11 cellular contexts compared by ENCODE assay signal in genomic region chr17:47066095-47066494, GRCh38.
DNase-seq lines count a peak whose midpoint lies in the region; TF ChIP-seq lines count a peak whose summit lies in the region.
"Had no signal": no experiment of that assay in that cellular context is flagged by ENCODE, and none has a peak within 500 bp of the region (broad histone marks: within the 10 kb centered on the region; RNA-seq: fewer than 3 reads in every experiment).

No MANE protein-coding gene starts in this region.

- no peaks in the 10 kb centered on the region for H4K20me1 ChIP-seq in BLaER1 treated with 17β-estradiol and CSF1 and Interleukin-3, amounts not matched to agents 10 nM and 100 nM

- no peak for TF ChIP-seq CTCF in HFFc6 (IDR thresholded peaks at IDR 0.05)

- H3K27me3 Mint-ChIP-seq in HFFc6 (ENCODE audit: insufficient read depth) = no peaks in the 10 kb centered on the region

- peaks cover 10 to 29% (median 16%) of the 10 kb centered on the region in 10 experiments for H3K4me1 ChIP-seq in BLaER1 treated with 17β-estradiol and CSF1 and Interleukin-3, amounts not matched to agents 10 nM and 100 nM
- peaks cover 10% of the 10 kb centered on the region for H3K4me1 ChIP-seq in adipocyte (ENCODE audit: control insufficient read depth, insufficient read depth, low read length)

- peaks cover 32% of the 10 kb centered on the region for H3K36me3 Mint-ChIP-seq in HFFc6 (ENCODE audit: low read depth)

- H3K4me3 Mint-ChIP-seq in HFFc6 = peak overlapping the region; percentile 98

- H3K36me3 ChIP-seq in BLaER1 treated with 17β-estradiol and CSF1 and Interleukin-3, amounts not matched to agents 10 nM and 100 nM = peaks cover 13 to 22% (median 18%) of the 10 kb centered on the region in 11 experiments
- H3K36me3 ChIP-seq in adipocyte (ENCODE audit: control insufficient read depth, insufficient read depth, low read length, severe bottlenecking) = peaks cover 9% of the 10 kb centered on the region

- peak overlapping the region in 7 of 11 experiments; percentile 72 to 87 (median 83); a peak in 11 of 22 replicates for H3K4me2 ChIP-seq in BLaER1 treated with 17β-estradiol and CSF1 and Interleukin-3, amounts not matched to agents 10 nM and 100 nM

- H3K4me1 Mint-ChIP-seq in HFFc6 (ENCODE audit: low read depth) = peaks cover 42% of the 10 kb centered on the region

- peaks cover 14 to 20% (median 17%) of the 10 kb centered on the region in 11 experiments for H3K9me3 ChIP-seq in BLaER1 treated with 17β-estradiol and CSF1 and Interleukin-3, amounts not matched to agents 10 nM and 100 nM (replicated peaks in 1 of 11)
- no peaks in the 10 kb centered on the region for H3K9me3 ChIP-seq in adipocyte (ENCODE audit: control insufficient read depth, low read length)
- H3K9me3 ChIP-seq: lower lobe of right lung had no signal

- peak overlapping the region; percentile 99 for H3K27ac Mint-ChIP-seq in HFFc6

- no peak overlapping the region for H3K9ac ChIP-seq in BLaER1 treated with 17β-estradiol and CSF1 and Interleukin-3, amounts not matched to agents 10 nM and 100 nM
- no peak overlapping the region for H3K9ac ChIP-seq in adipocyte (ENCODE audit: low read length)

- peaks cover 15% of the 10 kb centered on the region; the same call in 1 of the 2 replicates for H3K9me3 Mint-ChIP-seq in HFFc6

- H3K27me3 ChIP-seq in BLaER1 treated with 17β-estradiol and CSF1 and Interleukin-3, amounts not matched to agents 10 nM and 100 nM = no peaks in the 10 kb centered on the region
- H3K27me3 ChIP-seq in adipocyte (replicated peaks; ENCODE audit: control insufficient read depth, insufficient read depth, low read length) = no peaks in the 10 kb centered on the region

- peak overlapping the region in 1 of 10 experiments; percentile 80; a peak in 1 of 20 replicates for H3K4me3 ChIP-seq in BLaER1 treated with 17β-estradiol and CSF1 and Interleukin-3, amounts not matched to agents 10 nM and 100 nM
- peak overlapping the region; percentile 96 for H3K4me3 ChIP-seq in adipocyte (ENCODE audit: low read length)

- no peak overlapping the region for H3K27ac ChIP-seq in BLaER1 treated with 17β-estradiol and CSF1 and Interleukin-3, amounts not matched to agents 10 nM and 100 nM

- DNase-seq in HFFc6 = no peak
- DNase-seq in adipocyte (ENCODE audit: low read depth) = no peak
- peak; percentile 77 for DNase-seq in islet precursor cell
- DNase-seq in stimulated activated CD4-positive, alpha-beta T cell treated with anti-CD3 and anti-CD28 coated beads, Interleukin-2, amount 100 ng/mL, for 24 hours = no peak
- DNase-seq in HuH-7.5 (ENCODE audit: low spot score) = no peak
- DNase-seq in COLO829 (ENCODE audit: low spot score) = no peak
- no peak for DNase-seq in NCI-H82 (lab: John Stamatoyannopoulos, UW)
- DNase-seq: aorta, lower lobe of right lung, NCI-H1417 had no signal
